In the genomic region with DNA sequence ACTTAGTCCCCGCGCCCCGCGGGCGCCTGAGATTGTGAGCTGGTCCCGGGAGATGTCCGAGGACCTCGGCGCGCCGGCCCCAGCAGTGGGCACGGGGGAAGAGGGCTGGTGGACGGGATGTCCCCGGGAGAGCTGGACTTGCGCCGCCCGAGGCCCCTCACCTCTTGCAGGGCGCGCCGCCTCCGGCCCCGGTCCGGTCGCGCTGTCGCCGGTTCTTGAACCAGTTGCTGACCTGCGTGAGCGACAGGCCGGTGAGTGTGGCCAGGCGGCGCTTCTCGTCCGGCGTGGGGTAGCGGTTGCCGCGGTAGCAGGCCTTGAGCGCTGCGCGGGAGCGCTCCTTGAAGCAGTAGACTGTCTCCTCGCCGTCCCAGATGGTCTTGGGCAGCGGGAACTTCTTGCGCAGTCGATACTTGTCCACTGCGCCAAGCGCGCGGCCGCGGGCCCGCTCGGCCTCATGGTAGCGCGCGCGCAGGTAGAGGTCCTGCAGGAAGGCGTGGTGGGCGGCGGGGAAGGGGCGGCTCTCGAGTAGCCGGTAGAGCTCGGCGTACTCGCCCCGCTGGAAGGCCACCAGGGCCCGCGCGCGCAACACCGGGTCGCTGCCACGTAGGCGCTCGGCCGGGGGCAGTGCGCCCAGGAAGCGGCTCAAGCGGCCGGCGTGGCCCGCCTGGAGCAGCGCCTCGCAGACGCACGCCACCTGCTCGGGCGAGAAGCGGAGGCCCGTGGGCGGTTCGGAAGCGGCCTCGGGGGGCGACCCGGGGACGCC, we compare ENCODE assay signal across 1 cellular context.
TF ChIP-seq lines count a peak whose summit lies in the region.

No MANE protein-coding gene starts in this region.

TF ChIP-seq in K562, 482 proteins besides CTCF, POLR2A, EP300 and RAD21 (continued from another document and continues in another):
- TF ChIP-seq, protein P1, sequence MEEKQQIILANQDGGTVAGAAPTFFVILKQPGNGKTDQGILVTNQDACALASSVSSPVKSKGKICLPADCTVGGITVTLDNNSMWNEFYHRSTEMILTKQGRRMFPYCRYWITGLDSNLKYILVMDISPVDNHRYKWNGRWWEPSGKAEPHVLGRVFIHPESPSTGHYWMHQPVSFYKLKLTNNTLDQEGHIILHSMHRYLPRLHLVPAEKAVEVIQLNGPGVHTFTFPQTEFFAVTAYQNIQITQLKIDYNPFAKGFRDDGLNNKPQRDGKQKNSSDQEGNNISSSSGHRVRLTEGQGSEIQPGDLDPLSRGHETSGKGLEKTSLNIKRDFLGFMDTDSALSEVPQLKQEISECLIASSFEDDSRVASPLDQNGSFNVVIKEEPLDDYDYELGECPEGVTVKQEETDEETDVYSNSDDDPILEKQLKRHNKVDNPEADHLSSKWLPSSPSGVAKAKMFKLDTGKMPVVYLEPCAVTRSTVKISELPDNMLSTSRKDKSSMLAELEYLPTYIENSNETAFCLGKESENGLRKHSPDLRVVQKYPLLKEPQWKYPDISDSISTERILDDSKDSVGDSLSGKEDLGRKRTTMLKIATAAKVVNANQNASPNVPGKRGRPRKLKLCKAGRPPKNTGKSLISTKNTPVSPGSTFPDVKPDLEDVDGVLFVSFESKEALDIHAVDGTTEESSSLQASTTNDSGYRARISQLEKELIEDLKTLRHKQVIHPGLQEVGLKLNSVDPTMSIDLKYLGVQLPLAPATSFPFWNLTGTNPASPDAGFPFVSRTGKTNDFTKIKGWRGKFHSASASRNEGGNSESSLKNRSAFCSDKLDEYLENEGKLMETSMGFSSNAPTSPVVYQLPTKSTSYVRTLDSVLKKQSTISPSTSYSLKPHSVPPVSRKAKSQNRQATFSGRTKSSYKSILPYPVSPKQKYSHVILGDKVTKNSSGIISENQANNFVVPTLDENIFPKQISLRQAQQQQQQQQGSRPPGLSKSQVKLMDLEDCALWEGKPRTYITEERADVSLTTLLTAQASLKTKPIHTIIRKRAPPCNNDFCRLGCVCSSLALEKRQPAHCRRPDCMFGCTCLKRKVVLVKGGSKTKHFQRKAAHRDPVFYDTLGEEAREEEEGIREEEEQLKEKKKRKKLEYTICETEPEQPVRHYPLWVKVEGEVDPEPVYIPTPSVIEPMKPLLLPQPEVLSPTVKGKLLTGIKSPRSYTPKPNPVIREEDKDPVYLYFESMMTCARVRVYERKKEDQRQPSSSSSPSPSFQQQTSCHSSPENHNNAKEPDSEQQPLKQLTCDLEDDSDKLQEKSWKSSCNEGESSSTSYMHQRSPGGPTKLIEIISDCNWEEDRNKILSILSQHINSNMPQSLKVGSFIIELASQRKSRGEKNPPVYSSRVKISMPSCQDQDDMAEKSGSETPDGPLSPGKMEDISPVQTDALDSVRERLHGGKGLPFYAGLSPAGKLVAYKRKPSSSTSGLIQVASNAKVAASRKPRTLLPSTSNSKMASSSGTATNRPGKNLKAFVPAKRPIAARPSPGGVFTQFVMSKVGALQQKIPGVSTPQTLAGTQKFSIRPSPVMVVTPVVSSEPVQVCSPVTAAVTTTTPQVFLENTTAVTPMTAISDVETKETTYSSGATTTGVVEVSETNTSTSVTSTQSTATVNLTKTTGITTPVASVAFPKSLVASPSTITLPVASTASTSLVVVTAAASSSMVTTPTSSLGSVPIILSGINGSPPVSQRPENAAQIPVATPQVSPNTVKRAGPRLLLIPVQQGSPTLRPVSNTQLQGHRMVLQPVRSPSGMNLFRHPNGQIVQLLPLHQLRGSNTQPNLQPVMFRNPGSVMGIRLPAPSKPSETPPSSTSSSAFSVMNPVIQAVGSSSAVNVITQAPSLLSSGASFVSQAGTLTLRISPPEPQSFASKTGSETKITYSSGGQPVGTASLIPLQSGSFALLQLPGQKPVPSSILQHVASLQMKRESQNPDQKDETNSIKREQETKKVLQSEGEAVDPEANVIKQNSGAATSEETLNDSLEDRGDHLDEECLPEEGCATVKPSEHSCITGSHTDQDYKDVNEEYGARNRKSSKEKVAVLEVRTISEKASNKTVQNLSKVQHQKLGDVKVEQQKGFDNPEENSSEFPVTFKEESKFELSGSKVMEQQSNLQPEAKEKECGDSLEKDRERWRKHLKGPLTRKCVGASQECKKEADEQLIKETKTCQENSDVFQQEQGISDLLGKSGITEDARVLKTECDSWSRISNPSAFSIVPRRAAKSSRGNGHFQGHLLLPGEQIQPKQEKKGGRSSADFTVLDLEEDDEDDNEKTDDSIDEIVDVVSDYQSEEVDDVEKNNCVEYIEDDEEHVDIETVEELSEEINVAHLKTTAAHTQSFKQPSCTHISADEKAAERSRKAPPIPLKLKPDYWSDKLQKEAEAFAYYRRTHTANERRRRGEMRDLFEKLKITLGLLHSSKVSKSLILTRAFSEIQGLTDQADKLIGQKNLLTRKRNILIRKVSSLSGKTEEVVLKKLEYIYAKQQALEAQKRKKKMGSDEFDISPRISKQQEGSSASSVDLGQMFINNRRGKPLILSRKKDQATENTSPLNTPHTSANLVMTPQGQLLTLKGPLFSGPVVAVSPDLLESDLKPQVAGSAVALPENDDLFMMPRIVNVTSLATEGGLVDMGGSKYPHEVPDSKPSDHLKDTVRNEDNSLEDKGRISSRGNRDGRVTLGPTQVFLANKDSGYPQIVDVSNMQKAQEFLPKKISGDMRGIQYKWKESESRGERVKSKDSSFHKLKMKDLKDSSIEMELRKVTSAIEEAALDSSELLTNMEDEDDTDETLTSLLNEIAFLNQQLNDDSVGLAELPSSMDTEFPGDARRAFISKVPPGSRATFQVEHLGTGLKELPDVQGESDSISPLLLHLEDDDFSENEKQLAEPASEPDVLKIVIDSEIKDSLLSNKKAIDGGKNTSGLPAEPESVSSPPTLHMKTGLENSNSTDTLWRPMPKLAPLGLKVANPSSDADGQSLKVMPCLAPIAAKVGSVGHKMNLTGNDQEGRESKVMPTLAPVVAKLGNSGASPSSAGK (IDR thresholded peaks at IDR 0.05): peak; percentile 14; the same call in 1 of the 2 replicates
- TF ChIP-seq ZNF217 (CRISPR knock-in tag; IDR thresholded peaks at IDR 0.05): no peak
- TF ChIP-seq STAG1 (CRISPR knock-in tag; IDR thresholded peaks at IDR 0.05; ENCODE audit: borderline replicate concordance): 0 out of 2 replicates have a peak, but pooled peaks have one; percentile 28
- TF ChIP-seq CREB1 (IDR thresholded peaks at IDR 0.05): no peak
- TF ChIP-seq CREB1 (CRISPR knock-in tag; IDR thresholded peaks at IDR 0.05): no peak
- no peak for TF ChIP-seq ZNF668 (CRISPR knock-in tag; IDR thresholded peaks at IDR 0.05)
- no peak for TF ChIP-seq NFRKB (IDR thresholded peaks at IDR 0.05; ENCODE audit: low read depth)
- no peak for TF ChIP-seq SMARCE1 (IDR thresholded peaks at IDR 0.05)
- peak; percentile 36; the same call in 1 of the 2 replicates for TF ChIP-seq PHF8 (IDR thresholded peaks at IDR 0.05; ENCODE audit: borderline replicate concordance, low read length)
- TF ChIP-seq MBD2 (IDR thresholded peaks at IDR 0.05; ENCODE audit: borderline replicate concordance, low read depth): peak; percentile 27; the same call in 1 of the 2 replicates
- no peak for TF ChIP-seq TAF15 (IDR thresholded peaks at IDR 0.05; ENCODE audit: low read depth, low read length)
- TF ChIP-seq NFE2 (IDR thresholded peaks at IDR 0.05; ENCODE audit: low read depth): no peak
- no peak for TF ChIP-seq SOX6 (IDR thresholded peaks at IDR 0.05)
- TF ChIP-seq, protein P2, sequence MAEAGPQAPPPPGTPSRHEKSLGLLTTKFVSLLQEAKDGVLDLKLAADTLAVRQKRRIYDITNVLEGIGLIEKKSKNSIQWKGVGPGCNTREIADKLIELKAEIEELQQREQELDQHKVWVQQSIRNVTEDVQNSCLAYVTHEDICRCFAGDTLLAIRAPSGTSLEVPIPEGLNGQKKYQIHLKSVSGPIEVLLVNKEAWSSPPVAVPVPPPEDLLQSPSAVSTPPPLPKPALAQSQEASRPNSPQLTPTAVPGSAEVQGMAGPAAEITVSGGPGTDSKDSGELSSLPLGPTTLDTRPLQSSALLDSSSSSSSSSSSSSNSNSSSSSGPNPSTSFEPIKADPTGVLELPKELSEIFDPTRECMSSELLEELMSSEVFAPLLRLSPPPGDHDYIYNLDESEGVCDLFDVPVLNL (CRISPR knock-in tag; IDR thresholded peaks at IDR 0.05; ENCODE audit: low read depth): no peak
- TF ChIP-seq, protein P3, sequence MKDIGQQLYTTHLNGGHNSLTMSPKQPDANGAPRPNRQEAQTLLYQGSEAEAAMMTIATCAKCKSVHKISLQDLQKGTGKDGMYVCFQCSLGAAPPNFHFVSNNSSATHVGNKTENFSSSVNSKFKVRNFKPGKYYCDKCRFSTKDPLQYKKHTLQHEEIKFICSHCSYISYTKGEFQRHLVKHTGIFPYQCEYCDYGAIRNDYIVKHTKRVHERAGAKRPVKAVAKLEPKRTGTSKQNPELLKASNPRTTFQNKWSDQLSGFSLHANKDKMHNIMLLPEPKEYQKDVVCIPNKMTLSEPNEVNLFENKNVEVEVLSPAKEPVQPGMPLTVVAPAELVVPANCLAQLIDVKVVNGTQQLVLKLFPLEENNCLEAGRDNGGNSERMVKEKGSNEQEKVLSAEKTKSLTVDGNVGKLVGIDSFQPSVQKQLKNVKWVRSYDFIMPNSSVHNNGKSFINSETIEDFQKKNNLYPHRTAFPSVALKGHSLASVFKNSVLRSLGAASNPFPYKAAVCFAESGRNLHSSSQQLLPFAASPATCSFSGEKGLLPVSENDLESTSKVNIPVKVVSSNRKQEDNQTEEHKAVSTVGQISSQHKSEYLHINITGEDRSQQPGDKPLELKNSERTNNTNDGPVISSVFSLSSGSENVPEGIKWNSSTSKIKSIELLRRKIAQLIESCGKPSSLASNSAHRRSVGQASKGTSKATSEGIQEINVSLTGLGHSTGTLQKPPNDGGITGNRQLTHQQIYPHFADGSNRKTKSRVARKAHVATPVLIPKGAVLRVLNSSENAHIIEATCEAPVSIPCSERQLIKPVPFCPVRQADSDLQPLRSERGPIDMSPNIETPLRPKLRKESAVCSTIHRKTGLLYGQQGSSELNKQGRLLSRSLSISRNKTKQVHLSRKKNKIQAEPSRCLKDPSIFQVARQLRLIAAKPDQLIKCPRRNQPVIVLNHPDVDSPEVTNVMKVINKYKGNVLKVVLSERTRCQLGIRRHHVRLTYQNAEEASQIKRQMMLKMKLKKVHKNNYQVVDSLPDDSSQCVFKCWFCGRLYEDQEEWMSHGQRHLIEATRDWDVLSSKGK (CRISPR knock-in tag; IDR thresholded peaks at IDR 0.05): no peak
- TF ChIP-seq, protein P4, sequence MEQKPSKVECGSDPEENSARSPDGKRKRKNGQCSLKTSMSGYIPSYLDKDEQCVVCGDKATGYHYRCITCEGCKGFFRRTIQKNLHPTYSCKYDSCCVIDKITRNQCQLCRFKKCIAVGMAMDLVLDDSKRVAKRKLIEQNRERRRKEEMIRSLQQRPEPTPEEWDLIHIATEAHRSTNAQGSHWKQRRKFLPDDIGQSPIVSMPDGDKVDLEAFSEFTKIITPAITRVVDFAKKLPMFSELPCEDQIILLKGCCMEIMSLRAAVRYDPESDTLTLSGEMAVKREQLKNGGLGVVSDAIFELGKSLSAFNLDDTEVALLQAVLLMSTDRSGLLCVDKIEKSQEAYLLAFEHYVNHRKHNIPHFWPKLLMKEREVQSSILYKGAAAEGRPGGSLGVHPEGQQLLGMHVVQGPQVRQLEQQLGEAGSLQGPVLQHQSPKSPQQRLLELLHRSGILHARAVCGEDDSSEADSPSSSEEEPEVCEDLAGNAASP (IDR thresholded peaks at IDR 0.05): no peak
- no peak for TF ChIP-seq PCBP2 (IDR thresholded peaks at IDR 0.05; ENCODE audit: low read depth, low read length, poor library complexity, severe bottlenecking)
- TF ChIP-seq, protein P5, sequence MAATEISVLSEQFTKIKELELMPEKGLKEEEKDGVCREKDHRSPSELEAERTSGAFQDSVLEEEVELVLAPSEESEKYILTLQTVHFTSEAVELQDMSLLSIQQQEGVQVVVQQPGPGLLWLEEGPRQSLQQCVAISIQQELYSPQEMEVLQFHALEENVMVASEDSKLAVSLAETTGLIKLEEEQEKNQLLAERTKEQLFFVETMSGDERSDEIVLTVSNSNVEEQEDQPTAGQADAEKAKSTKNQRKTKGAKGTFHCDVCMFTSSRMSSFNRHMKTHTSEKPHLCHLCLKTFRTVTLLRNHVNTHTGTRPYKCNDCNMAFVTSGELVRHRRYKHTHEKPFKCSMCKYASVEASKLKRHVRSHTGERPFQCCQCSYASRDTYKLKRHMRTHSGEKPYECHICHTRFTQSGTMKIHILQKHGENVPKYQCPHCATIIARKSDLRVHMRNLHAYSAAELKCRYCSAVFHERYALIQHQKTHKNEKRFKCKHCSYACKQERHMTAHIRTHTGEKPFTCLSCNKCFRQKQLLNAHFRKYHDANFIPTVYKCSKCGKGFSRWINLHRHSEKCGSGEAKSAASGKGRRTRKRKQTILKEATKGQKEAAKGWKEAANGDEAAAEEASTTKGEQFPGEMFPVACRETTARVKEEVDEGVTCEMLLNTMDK (IDR thresholded peaks at IDR 0.05; ENCODE audit: borderline replicate concordance, insufficient read depth, low read depth, low read length, poor library complexity, severe bottlenecking): no peak
- peak; percentile 81 for TF ChIP-seq POLR2G (IDR thresholded peaks at IDR 0.05; ENCODE audit: low read depth, low read length)
- TF ChIP-seq GATA2 (CRISPR knock-in tag; IDR thresholded peaks at IDR 0.05): no peak
- no peak for TF ChIP-seq ZNF57 (CRISPR knock-in tag; IDR thresholded peaks at IDR 0.05)
- peak; percentile 78; the same call in 1 of the 2 replicates for TF ChIP-seq MTA3 (IDR thresholded peaks at IDR 0.05; ENCODE audit: borderline replicate concordance)
- TF ChIP-seq, protein P6, sequence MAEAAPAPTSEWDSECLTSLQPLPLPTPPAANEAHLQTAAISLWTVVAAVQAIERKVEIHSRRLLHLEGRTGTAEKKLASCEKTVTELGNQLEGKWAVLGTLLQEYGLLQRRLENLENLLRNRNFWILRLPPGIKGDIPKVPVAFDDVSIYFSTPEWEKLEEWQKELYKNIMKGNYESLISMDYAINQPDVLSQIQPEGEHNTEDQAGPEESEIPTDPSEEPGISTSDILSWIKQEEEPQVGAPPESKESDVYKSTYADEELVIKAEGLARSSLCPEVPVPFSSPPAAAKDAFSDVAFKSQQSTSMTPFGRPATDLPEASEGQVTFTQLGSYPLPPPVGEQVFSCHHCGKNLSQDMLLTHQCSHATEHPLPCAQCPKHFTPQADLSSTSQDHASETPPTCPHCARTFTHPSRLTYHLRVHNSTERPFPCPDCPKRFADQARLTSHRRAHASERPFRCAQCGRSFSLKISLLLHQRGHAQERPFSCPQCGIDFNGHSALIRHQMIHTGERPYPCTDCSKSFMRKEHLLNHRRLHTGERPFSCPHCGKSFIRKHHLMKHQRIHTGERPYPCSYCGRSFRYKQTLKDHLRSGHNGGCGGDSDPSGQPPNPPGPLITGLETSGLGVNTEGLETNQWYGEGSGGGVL (CRISPR knock-in tag; IDR thresholded peaks at IDR 0.05): no peak
